9 cellular contexts compared by ENCODE assay signal in genomic region chr13:28140433-28141125, GRCh38. TPM values are rescaled to one million over a fixed set of nuclear protein-coding genes. Genes with fewer than 3 reads are reported as not detected.
DNase-seq lines count a peak whose midpoint lies in the region; ATAC-seq, FAIRE-seq and TF ChIP-seq lines count a peak whose summit lies in the region.
"Had no signal": no experiment of that assay in that cellular context is flagged by ENCODE, and none has a peak within 500 bp of the region (broad histone marks: within the 10 kb centered on the region; RNA-seq: fewer than 3 reads in every experiment).

No MANE protein-coding gene starts in this region.

- peak overlapping the region; percentile 92 for H3K27ac Mint-ChIP-seq in progenitor cell of endocrine pancreas

- H3K4me2 ChIP-seq in PC-3 (ENCODE audit: low read length) (peak overlapping the region; percentile 88), endothelial cell of umbilical vein (ENCODE audit: insufficient read depth, low read length) (peak overlapping the region; percentile 96)

- dilution Hi-C loops in endothelial cell of umbilical vein (cut with MboI; ENCODE audit: extremely low pct_ligation_motif_present, low sequenced_read_pairs): no loop called here

- H3K79me2 ChIP-seq in PC-3 (ENCODE audit: low read length) (peaks cover 85% of the 10 kb centered on the region), endothelial cell of umbilical vein (ENCODE audit: control insufficient read depth, insufficient read depth, low read length) (peaks cover 66% of the 10 kb centered on the region)

- no TSS peak for BruUV-seq in PC-3 (replicated peaks; lab: Mats Ljungman, UMichigan)
- BruUV-seq in endothelial cell of umbilical vein (replicated peaks; lab: Mats Ljungman, UMichigan): no TSS peak

- H4K20me1 ChIP-seq in PC-3 (ENCODE audit: low read length): peaks cover 34% of the 10 kb centered on the region
- H4K20me1 ChIP-seq in endothelial cell of umbilical vein (replicated peaks; ENCODE audit: control insufficient read depth, extremely low read depth, insufficient read depth, low read length): peaks cover 9% of the 10 kb centered on the region

- no peaks in the 10 kb centered on the region for H3K9me3 Mint-ChIP-seq in progenitor cell of endocrine pancreas (ENCODE audit: low read depth)

- no peak for TF ChIP-seq POLR2A in endothelial cell of umbilical vein (IDR thresholded peaks at IDR 0.05; ENCODE audit: low read depth, low read length)

- TF ChIP-seq CTCF in PC-3 (conservative IDR thresholded peaks at IDR 0.05; ENCODE audit: low read depth, low read length) (no peak), endothelial cell of umbilical vein (IDR thresholded peaks at IDR 0.05; ENCODE audit: extremely low read depth in 1 of 2, insufficient read depth in 1 of 2, low read depth in 1 of 2, low read length in 2 of 2) (no peak), progenitor cell of endocrine pancreas (IDR thresholded peaks at IDR 0.05; ENCODE audit: unreplicated experiment) (no peak)

- peak; percentile 62 for DNase-seq in ELR (ENCODE audit: low read depth)
- DNase-seq in PC-3: peak; percentile 50
- DNase-seq in endothelial cell of umbilical vein (ENCODE audit: low read depth, low spot score): peak; percentile 9
- DNase-seq in progenitor cell of endocrine pancreas (ENCODE audit: low spot score, unreplicated experiment): no peak
- no peak for DNase-seq in DMS 273 treated with DMSO at 0.1 percent for 48 hours (lab: John Stamatoyannopoulos, UW)
- DNase-seq in dermis blood vessel endothelial cell: no peak
- DNase-seq in Ammon's horn (ENCODE audit: low spot score): no peak
- no peak for DNase-seq in activated CD4-positive, CD25-positive, alpha-beta regulatory T cell (lab: John Stamatoyannopoulos, UW)

- no peaks in the 10 kb centered on the region for H3K9me2 ChIP-seq in PC-3 (replicated peaks; ENCODE audit: low read length)

- H3K36me3 ChIP-seq in PC-3 (ENCODE audit: low read depth, low read length) (no peaks in the 10 kb centered on the region), endothelial cell of umbilical vein (ENCODE audit: control insufficient read depth in 2 of 2, extremely low read depth in 1 of 2, insufficient read depth in 2 of 2, low read length in 2 of 2) (no peaks in the 10 kb centered on the region)

- H3K4me3 ChIP-seq in PC-3 (ENCODE audit: low read length): peak overlapping the region; percentile 90
- H3K4me3 ChIP-seq in endothelial cell of umbilical vein (replicated peaks in 1 of 3; ENCODE audit: insufficient read depth in 1 of 3, low read depth in 1 of 3, low read length in 3 of 3): peak overlapping the region in 1 of 3 experiments; percentile 95

- H3K9ac ChIP-seq in PC-3 (ENCODE audit: low read length): peak overlapping the region; percentile 97
- H3K9ac ChIP-seq in endothelial cell of umbilical vein (replicated peaks; ENCODE audit: extremely low read depth, insufficient read depth, low read length): peak overlapping the region; percentile 61

- FAIRE-seq in endothelial cell of umbilical vein (lab: Jason Lieb, UNC): no peak

- peaks cover 38% of the 10 kb centered on the region for H3K4me1 Mint-ChIP-seq in progenitor cell of endocrine pancreas (ENCODE audit: low read depth)

- CTCF ChIA-PET in PC-3 (lab: Charles Lee) (no interaction called here), endothelial cell of umbilical vein (lab: Charles Lee) (interaction anchor here (0.7 to 1.1 kb wide), 3 partner anchors 11 to 330 kb away, joined by 3 read pairs; no protein-coding TSS in a partner anchor)

- peak overlapping the region; percentile 83 for H3K27ac ChIP-seq in PC-3 (ENCODE audit: low read length)
- H3K27ac ChIP-seq in endothelial cell of umbilical vein (ENCODE audit: insufficient read depth, low read depth, low read length): no peak overlapping the region

- H3K4me1 ChIP-seq in PC-3 (ENCODE audit: insufficient read depth, low read length) (peaks cover 7% of the 10 kb centered on the region; the same call in 1 of the 2 replicates), endothelial cell of umbilical vein (ENCODE audit: control insufficient read depth, extremely low read depth, insufficient read depth, low read length) (peaks cover 20% of the 10 kb centered on the region)

- H3K9me1 ChIP-seq in endothelial cell of umbilical vein (replicated peaks; ENCODE audit: control insufficient read depth, extremely low read depth, insufficient read depth, low read length): no peaks in the 10 kb centered on the region

- H3K36me3 Mint-ChIP-seq in progenitor cell of endocrine pancreas (ENCODE audit: insufficient read depth): peaks cover 2% of the 10 kb centered on the region

- H3K9me3 ChIP-seq in PC-3 (ENCODE audit: low read length): no peaks in the 10 kb centered on the region
- no peaks in the 10 kb centered on the region for H3K9me3 ChIP-seq in endothelial cell of umbilical vein (replicated peaks; ENCODE audit: control insufficient read depth, insufficient read depth, low read length)

- intact Hi-C loops in PC-3 (cut with micrococcal nuclease): no loop called here
- intact Hi-C loops in endothelial cell of umbilical vein (cut with micrococcal nuclease): no loop called here

- POLR2A ChIA-PET in PC-3 (lab: Charles Lee; ENCODE audit: unreplicated experiment) (interaction anchor here (0.5 to 0.7 kb wide), 2 partner anchors 59 to 416 kb away, joined by 4 to 5 read pairs; no protein-coding TSS in a partner anchor), endothelial cell of umbilical vein (lab: Charles Lee) (no interaction called here)

- no peaks in the 10 kb centered on the region for H3F3A ChIP-seq in PC-3 (ENCODE audit: low read length, unreplicated experiment)

- H2AFZ ChIP-seq in PC-3 (ENCODE audit: low read length): no peak overlapping the region
- no peak overlapping the region for H2AFZ ChIP-seq in endothelial cell of umbilical vein (ENCODE audit: low read depth, low read length)

- peak overlapping the region; percentile 93 for H3K4me3 Mint-ChIP-seq in progenitor cell of endocrine pancreas (ENCODE audit: low read depth)

- no peaks in the 10 kb centered on the region for H3K27me3 Mint-ChIP-seq in progenitor cell of endocrine pancreas

- ATAC-seq in PC-3: no peak

- H3K27me3 ChIP-seq in PC-3 (ENCODE audit: low read length) (no peaks in the 10 kb centered on the region), endothelial cell of umbilical vein (ENCODE audit: control insufficient read depth in 2 of 2, insufficient read depth in 2 of 2, low read length in 2 of 2) (no peaks in the 10 kb centered on the region)

TF ChIP-seq in endothelial cell of umbilical vein, 7 proteins besides CTCF, POLR2A, EP300 and RAD21:
- TF ChIP-seq EZH2 (IDR thresholded peaks at IDR 0.05; ENCODE audit: borderline replicate concordance, low read depth, low read length, severe bottlenecking): no peak
- TF ChIP-seq MYC (IDR thresholded peaks at IDR 0.05; ENCODE audit: low read depth, low read length): no peak
- TF ChIP-seq GATA2 (IDR thresholded peaks at IDR 0.05; ENCODE audit: insufficient read depth, insufficient read length, low read depth, low read length): no peak
- no peak for TF ChIP-seq FOS (IDR thresholded peaks at IDR 0.05; ENCODE audit: borderline replicate concordance, insufficient read depth, low read length)
- no peak for TF ChIP-seq MAX (IDR thresholded peaks at IDR 0.05; ENCODE audit: insufficient read depth, insufficient read length)
- no peak for TF ChIP-seq JUN (IDR thresholded peaks at IDR 0.05; ENCODE audit: borderline replicate concordance, insufficient read depth, insufficient read length, low read depth)

RNA-seq across cellular contexts. Expression of gene PAN3, which starts 2.2 kb away (rescaled TPM):
- total RNA-seq in PC-3 (2014; rRNA removed): 14.6 and 21.8 TPM in 2 replicates
- 31.6 and 31.9 TPM in 2 replicates for total RNA-seq in endothelial cell of umbilical vein
- polyA plus RNA-seq in endothelial cell of umbilical vein: 7.8 and 8.5 TPM in 2 replicates
- polyA plus RNA-seq in endothelial cell of umbilical vein (2011; cell fraction: cytosol; rRNA removed): 7.0 and 7.6 TPM in 2 replicates
- 30.2 and 35.7 TPM in 2 replicates for polyA plus RNA-seq in endothelial cell of umbilical vein (2011; cell fraction: nucleus; rRNA removed)
- polyA plus RNA-seq in endothelial cell of umbilical vein (2012): 12.1 and 14.4 TPM in 2 replicates
- polyA minus RNA-seq in endothelial cell of umbilical vein: 41.9 and 47.5 TPM in 2 replicates
- 13.8 TPM for polyA minus RNA-seq in endothelial cell of umbilical vein (2011; cell fraction: cytosol; rRNA and poly(A)+ RNA removed)
- 53.3 and 78.6 TPM in 2 replicates for polyA minus RNA-seq in endothelial cell of umbilical vein (2011; cell fraction: nucleus; rRNA and poly(A)+ RNA removed)
- 55.9 and 59.0 TPM in 2 replicates for total RNA-seq in progenitor cell of endocrine pancreas
- 21.6 and 29.0 TPM in 2 replicates for total RNA-seq in dermis blood vessel endothelial cell

RNA-seq across cellular contexts. Expression of gene FLT3, which starts 40.2 kb away (rescaled TPM):
- total RNA-seq in PC-3 (2014; rRNA removed): not detected in 2 replicates
- total RNA-seq in endothelial cell of umbilical vein: not detected in 2 replicates
- polyA plus RNA-seq in endothelial cell of umbilical vein: 0.03 TPM in 1 of 2 replicates, not detected in the other
- polyA plus RNA-seq in endothelial cell of umbilical vein (2011; cell fraction: cytosol; rRNA removed): not detected in 2 replicates
- polyA plus RNA-seq in endothelial cell of umbilical vein (2011; cell fraction: nucleus; rRNA removed): not detected in 2 replicates
- not detected in 2 replicates for polyA plus RNA-seq in endothelial cell of umbilical vein (2012)
- not detected in 2 replicates for polyA minus RNA-seq in endothelial cell of umbilical vein
- polyA minus RNA-seq in endothelial cell of umbilical vein (2011; cell fraction: cytosol; rRNA and poly(A)+ RNA removed): not detected
- not detected in 2 replicates for polyA minus RNA-seq in endothelial cell of umbilical vein (2011; cell fraction: nucleus; rRNA and poly(A)+ RNA removed)
- 0.09 and 0.17 TPM in 2 replicates for total RNA-seq in progenitor cell of endocrine pancreas
- not detected in 2 replicates for total RNA-seq in dermis blood vessel endothelial cell
- total RNA-seq: SK-MEL-5 had no signal

Comparison
In these comparisons a context has a peak if more than half of its experiments do, and no peak if none do; other contexts are left out.
1. DNase-seq: peak in ELR (single experiment), PC-3 (single experiment) and endothelial cell of umbilical vein (single experiment); none in progenitor cell of endocrine pancreas (single experiment), DMS 273 treated with DMSO at 0.1 percent for 48 hours (single experiment), dermis blood vessel endothelial cell (single experiment), Ammon's horn (single experiment) and activated CD4-positive, CD25-positive, alpha-beta regulatory T cell (0 of 4).